Comparison of ENCODE assay signal across 12 cellular contexts in the genomic region with DNA sequence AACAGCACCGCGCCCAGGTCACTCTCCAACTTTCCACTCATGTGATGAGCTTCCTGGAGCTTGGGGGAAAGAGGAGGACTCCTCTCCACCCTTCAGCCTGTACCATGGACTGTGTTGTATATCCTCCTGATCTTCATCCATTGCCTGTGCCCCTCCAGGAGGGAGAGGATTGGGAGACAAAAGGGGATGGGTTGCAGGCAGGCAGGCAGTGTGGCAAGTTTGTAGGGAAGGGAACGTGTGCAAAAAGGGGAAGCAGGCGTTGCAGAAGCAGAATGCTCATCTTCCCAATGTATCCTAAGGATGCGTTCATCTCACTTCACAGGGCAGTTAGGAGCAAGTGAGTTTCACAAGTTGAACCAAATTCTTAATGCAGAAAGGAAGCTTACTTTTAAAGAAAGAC. TPM values are rescaled to one million over a fixed set of nuclear protein-coding genes. Genes with fewer than 3 reads are reported as not detected.
DNase-seq lines count a peak whose midpoint lies in the region; ATAC-seq and TF ChIP-seq lines count a peak whose summit lies in the region.
"Had no signal": no experiment of that assay in that cellular context is flagged by ENCODE, and none has a peak within 500 bp of the region (broad histone marks: within the 10 kb centered on the region; RNA-seq: fewer than 3 reads in every experiment).

No MANE protein-coding gene starts in this region.

- peak overlapping the region; percentile 62 for H3K4me3 Mint-ChIP-seq in CD8-positive, alpha-beta T cell
- peak overlapping the region; percentile 90 for H3K4me3 Mint-ChIP-seq in activated naive CD8-positive, alpha-beta T cell treated with anti-CD3 and anti-CD28 coated beads, Interleukin-2, amount 10 ng/mL, durations not matched to agents 7 days and 5 days
- peak overlapping the region; percentile 59 for H3K4me3 Mint-ChIP-seq in memory B cell

- H3K36me3 ChIP-seq in CD8-positive, alpha-beta T cell (ENCODE audit: insufficient read depth, low read length): no peaks in the 10 kb centered on the region
- H3K36me3 ChIP-seq in Karpas-422 (ENCODE audit: insufficient read depth, low read length) (no peaks in the 10 kb centered on the region), tibial nerve (no peaks in the 10 kb centered on the region)

- intact Hi-C loops in CD8-positive, alpha-beta T cell (cut with DNase I, micrococcal nuclease): loop anchor here (2.0 to 10.0 kb wide), 4 partner anchors 16 to 1514 kb away; no protein-coding TSS in a partner anchor

- H3K9me3 ChIP-seq in CD8-positive, alpha-beta T cell (ENCODE audit: low read length): no peaks in the 10 kb centered on the region
- H3K9me3 ChIP-seq in Karpas-422 (ENCODE audit: low read length): no peaks in the 10 kb centered on the region
- peaks cover 0 to 4% (median 0%) of the 10 kb centered on the region in 4 donors for H3K9me3 ChIP-seq in tibial nerve

- POLR2A ChIA-PET in CD8-positive, alpha-beta T cell (lab: Charles Lee): interaction anchor here (0.6 kb wide), 1 partner anchor 321 kb away, joined by 3 read pairs; no protein-coding TSS in a partner anchor
- POLR2A ChIA-PET in activated naive CD8-positive, alpha-beta T cell treated with anti-CD3 and anti-CD28 coated beads, Interleukin-2, amount 10 ng/mL, durations not matched to agents 7 days and 5 days (lab: Charles Lee): no interaction called here

- H3K9ac ChIP-seq in Karpas-422 (ENCODE audit: low read length): peak overlapping the region; percentile 28; the same call in 1 of the 2 replicates

- H4K20me1 ChIP-seq in Karpas-422 (ENCODE audit: insufficient read depth, low read depth, low read length): no peaks in the 10 kb centered on the region

- H3K4me1 Mint-ChIP-seq in CD8-positive, alpha-beta T cell (ENCODE audit: low read depth): peaks cover 9% of the 10 kb centered on the region
- H3K4me1 Mint-ChIP-seq in activated naive CD8-positive, alpha-beta T cell treated with anti-CD3 and anti-CD28 coated beads, Interleukin-2, amount 10 ng/mL, durations not matched to agents 7 days and 5 days: peaks cover 18% of the 10 kb centered on the region
- peaks cover 9% of the 10 kb centered on the region for H3K4me1 Mint-ChIP-seq in memory B cell

- 71 to 74% methylated on average over 5 of the region's 5 CpGs for WGBS in tibial nerve, 2 donors

- H3K27me3 ChIP-seq in CD8-positive, alpha-beta T cell (ENCODE audit: insufficient read depth, low read length): no peaks in the 10 kb centered on the region
- H3K27me3 ChIP-seq in Karpas-422 (ENCODE audit: low read length): no peaks in the 10 kb centered on the region
- no peaks in the 10 kb centered on the region for H3K27me3 ChIP-seq in tibial nerve

- H2AFZ ChIP-seq in Karpas-422 (ENCODE audit: low read length): peak overlapping the region; percentile 59

- no peaks in the 10 kb centered on the region for H3K9me2 ChIP-seq in Karpas-422 (replicated peaks; ENCODE audit: insufficient read depth, low read length)

- H3K9me3 Mint-ChIP-seq in CD8-positive, alpha-beta T cell: peaks cover 5% of the 10 kb centered on the region
- H3K9me3 Mint-ChIP-seq in activated naive CD8-positive, alpha-beta T cell treated with anti-CD3 and anti-CD28 coated beads, Interleukin-2, amount 10 ng/mL, durations not matched to agents 7 days and 5 days: peaks cover 5% of the 10 kb centered on the region
- peaks cover 2% of the 10 kb centered on the region for H3K9me3 Mint-ChIP-seq in memory B cell

- no peak for TF ChIP-seq EP300 in tibial nerve (IDR thresholded peaks at IDR 0.05)

- H3K27me3 Mint-ChIP-seq in CD8-positive, alpha-beta T cell (ENCODE audit: low read depth): no peaks in the 10 kb centered on the region
- H3K27me3 Mint-ChIP-seq in activated naive CD8-positive, alpha-beta T cell treated with anti-CD3 and anti-CD28 coated beads, Interleukin-2, amount 10 ng/mL, durations not matched to agents 7 days and 5 days: peaks cover 9% of the 10 kb centered on the region
- no peaks in the 10 kb centered on the region for H3K27me3 Mint-ChIP-seq in memory B cell

- CTCF ChIA-PET in CD8-positive, alpha-beta T cell (lab: Charles Lee): interaction anchor here (0.6 to 2.1 kb wide), 6 partner anchors 11 to 1586 kb away, joined by 3 to 11 read pairs (median 5); no protein-coding TSS in a partner anchor

- TF ChIP-seq CTCF in CD8-positive, alpha-beta T cell (IDR thresholded peaks at IDR 0.05): no peak
- no peak for TF ChIP-seq CTCF in tibial nerve (IDR thresholded peaks at IDR 0.05)

- H3K36me3 Mint-ChIP-seq in CD8-positive, alpha-beta T cell: no peaks in the 10 kb centered on the region
- peaks cover 1% of the 10 kb centered on the region for H3K36me3 Mint-ChIP-seq in activated naive CD8-positive, alpha-beta T cell treated with anti-CD3 and anti-CD28 coated beads, Interleukin-2, amount 10 ng/mL, durations not matched to agents 7 days and 5 days
- no peaks in the 10 kb centered on the region for H3K36me3 Mint-ChIP-seq in memory B cell

- H3K4me1 ChIP-seq in CD8-positive, alpha-beta T cell (ENCODE audit: insufficient read depth, low read length): no peaks in the 10 kb centered on the region
- peaks cover 9% of the 10 kb centered on the region for H3K4me1 ChIP-seq in Karpas-422 (ENCODE audit: low read length)
- peaks cover 0 to 8% (median 0%) of the 10 kb centered on the region in 4 donors for H3K4me1 ChIP-seq in tibial nerve

- H3K4me2 ChIP-seq in Karpas-422 (ENCODE audit: low read depth, low read length, poor library complexity, severe bottlenecking): peak overlapping the region; percentile 64

- H3K27ac ChIP-seq in CD8-positive, alpha-beta T cell (ENCODE audit: low read depth, low read length): no peak overlapping the region
- H3K27ac ChIP-seq in Karpas-422 (ENCODE audit: low read length): no peak overlapping the region
- H3K27ac ChIP-seq in tibial nerve: no peak overlapping the region

- DNase-seq in CD8-positive, alpha-beta T cell: no peak
- no peak for DNase-seq in Karpas-422
- no peak for DNase-seq in activated naive CD8-positive, alpha-beta T cell treated with anti-CD3 and anti-CD28 coated beads, Interleukin-2, amount 10 ng/mL, durations not matched to agents 7 days and 5 days
- no peak for DNase-seq in memory B cell (ENCODE audit: low spot score in 2 of 2)
- no peak for DNase-seq in hypothalamus (lab: John Stamatoyannopoulos, UW)
- no peak for DNase-seq in tibial nerve (ENCODE audit: low spot score in 2 of 2)
- DNase-seq: H7, hippocampal formation had no signal

- no peaks in the 10 kb centered on the region for H3K79me2 ChIP-seq in Karpas-422 (ENCODE audit: low read length)

- no peak overlapping the region for H3K27ac Mint-ChIP-seq in CD8-positive, alpha-beta T cell
- H3K27ac Mint-ChIP-seq in activated naive CD8-positive, alpha-beta T cell treated with anti-CD3 and anti-CD28 coated beads, Interleukin-2, amount 10 ng/mL, durations not matched to agents 7 days and 5 days: peak overlapping the region; percentile 34
- no peak overlapping the region for H3K27ac Mint-ChIP-seq in memory B cell

- no peak for ATAC-seq in CD8-positive, alpha-beta T cell
- no peak for ATAC-seq in activated naive CD8-positive, alpha-beta T cell treated with anti-CD3 and anti-CD28 coated beads, Interleukin-2, amount 10 ng/mL, durations not matched to agents 7 days and 5 days (ENCODE audit: low read depth)
- ATAC-seq in memory B cell (ENCODE audit: low read depth): no peak
- no peak for ATAC-seq in GM21360 (IDR thresholded peaks at IDR 0.05; ENCODE audit: unreplicated experiment)
- no peak for ATAC-seq in GM19023 (IDR thresholded peaks at IDR 0.05; ENCODE audit: unreplicated experiment)

- H3K4me3 ChIP-seq in CD8-positive, alpha-beta T cell (ENCODE audit: low read depth, low read length): no peak overlapping the region
- H3K4me3 ChIP-seq in Karpas-422 (ENCODE audit: low read length) (peak overlapping the region; percentile 55; the same call in 1 of the 2 replicates), tibial nerve (peak overlapping the region in 2 of 4 donors; percentile 39 to 47)

- no peak for TF ChIP-seq POLR2A in tibial nerve (IDR thresholded peaks at IDR 0.05)

RNA-seq across cellular contexts. Expression of a gene that starts 28.1 kb away (rescaled TPM):
- not detected for total RNA-seq in CD8-positive, alpha-beta T cell
- total RNA-seq in Karpas-422 (2014; rRNA removed; shearing (Covaris generic); ENCODE audit: low replicate concordance): not detected in 2 replicates
- not detected for total RNA-seq in activated naive CD8-positive, alpha-beta T cell treated with anti-CD3 and anti-CD28 coated beads, Interleukin-2, amount 10 ng/mL, durations not matched to agents 7 days and 5 days
- total RNA-seq in tibial nerve: not detected
- total RNA-seq: H7, renal cortical epithelial cell, SK-MEL-5 had no signal

RNA-seq across cellular contexts. Expression of a gene that starts 46.9 kb away (rescaled TPM):
- total RNA-seq in CD8-positive, alpha-beta T cell: 1 to 10 TPM; 3.6 to 4.1 TPM
- total RNA-seq in Karpas-422 (2014; rRNA removed; shearing (Covaris generic); ENCODE audit: low replicate concordance): not detected in 2 replicates
- 100 to 1,000 TPM; 151 to 159 TPM for total RNA-seq in activated naive CD8-positive, alpha-beta T cell treated with anti-CD3 and anti-CD28 coated beads, Interleukin-2, amount 10 ng/mL, durations not matched to agents 7 days and 5 days
- 10 to 100 TPM; 24.6 to 54.1 (median 37.3) TPM for total RNA-seq in tibial nerve
- total RNA-seq: H7, SK-MEL-5 had no signal

Comparison
In these comparisons a context has a peak if more than half of its experiments do, and no peak if none do; other contexts are left out.
1. RNA of a gene that starts 46.9 kb away (total RNA-seq): 151 to 159 TPM in activated naive CD8-positive, alpha-beta T cell treated with anti-CD3 and anti-CD28 coated beads, Interleukin-2, amount 10 ng/mL, durations not matched to agents 7 days and 5 days and 24.6 to 54.1 TPM in tibial nerve; 3.6 to 4.1 TPM in CD8-positive, alpha-beta T cell and not detected in Karpas-422; every median in the first group is over 4 times any median in the second.
2. Peak in every context shown above with its lines, with median percentiles within 50 percentile points of each other: H3K4me3 Mint-ChIP-seq.